ENCODE assay signal across 10 cellular contexts in genomic region chr12:121514184-121514742, GRCh38.
DNase-seq lines count a peak whose midpoint lies in the region; ATAC-seq, FAIRE-seq and TF ChIP-seq lines count a peak whose summit lies in the region.
"Had no signal": no experiment of that assay in that cellular context is flagged by ENCODE, and none has a peak within 500 bp of the region (broad histone marks: within the 10 kb centered on the region; RNA-seq: fewer than 3 reads in every experiment).

No MANE protein-coding gene starts in this region.

- no peak overlapping the region for H3K4ac ChIP-seq in trophoblast cell (ENCODE audit: low read depth, low read length)

- no peak overlapping the region for H4K12ac ChIP-seq in trophoblast cell (ENCODE audit: low read depth, low read length)

- H2AFZ ChIP-seq in trophoblast cell (ENCODE audit: insufficient read depth, low read length, poor library complexity): no peak overlapping the region

- H3K27ac ChIP-seq in BLaER1: peak overlapping the region; percentile 18; the same call in 1 of the 2 replicates
- no peak overlapping the region for H3K27ac ChIP-seq in trophoblast cell (ENCODE audit: low read depth, low read length)
- H3K27ac ChIP-seq in pancreas: no peak overlapping the region
- H3K27ac ChIP-seq: epithelial cell of prostate had no signal

- H3K27ac Mint-ChIP-seq in activated naive CD4-positive, alpha-beta T cell treated with anti-CD3 and anti-CD28 coated beads, Interleukin-2, amount 50 U/mL, for 72 hours: peak overlapping the region; percentile 47 to 65

- in situ Hi-C loops in G401 (cut with HindIII; ENCODE audit: low sequenced_read_pairs): no loop called here

- H3K14ac ChIP-seq in trophoblast cell (ENCODE audit: low read length): no peak overlapping the region

- WGBS in trophoblast cell (ENCODE audit: extremely low coverage, insufficient coverage, insufficient read length): 100% methylated on average over 1 of the region's 16 CpGs
- WGBS in pancreas, 2 donors: 74 to 78% methylated on average over 16 of the region's 16 CpGs

- no peak overlapping the region for H2AK5ac ChIP-seq in trophoblast cell (ENCODE audit: low read length)

- H3K36me3 ChIP-seq in BLaER1 (peaks cover 79% of the 10 kb centered on the region), trophoblast cell (ENCODE audit: control insufficient read depth in 1 of 2, insufficient read depth in 2 of 2, low read length in 2 of 2) (peaks cover 14 to 23% of the 10 kb centered on the region in 2 experiments), pancreas (peaks cover 0 to 6% (median 0%) of the 10 kb centered on the region in 3 donors)

- H3K18ac ChIP-seq in trophoblast cell (ENCODE audit: low read length): no peak overlapping the region

- H3K9me3 ChIP-seq in BLaER1 (no peaks in the 10 kb centered on the region), trophoblast cell (ENCODE audit: insufficient read depth, low read depth, low read length) (peaks cover 4% of the 10 kb centered on the region), pancreas (no peaks in the 10 kb centered on the region)

- no peak for TF ChIP-seq CTCF in pancreas (IDR thresholded peaks at IDR 0.05)

- H3K4me2 ChIP-seq in BLaER1: peak overlapping the region; percentile 69
- no peak overlapping the region for H3K4me2 ChIP-seq in trophoblast cell (ENCODE audit: low read length)

- H2BK120ac ChIP-seq in trophoblast cell (ENCODE audit: insufficient read depth, low read length, poor library complexity): no peak overlapping the region

- H3K79me1 ChIP-seq in trophoblast cell (ENCODE audit: low read length): peaks cover 2% of the 10 kb centered on the region

- H4K20me1 ChIP-seq in BLaER1: no peaks in the 10 kb centered on the region

- H3K79me2 ChIP-seq in trophoblast cell (ENCODE audit: control insufficient read depth, insufficient read depth, low read length, poor library complexity): no peaks in the 10 kb centered on the region

- no peak overlapping the region for H2BK12ac ChIP-seq in trophoblast cell (ENCODE audit: low read length)

- no peak overlapping the region for H2BK5ac ChIP-seq in trophoblast cell (ENCODE audit: low read depth, low read length, poor library complexity)

- no peak overlapping the region for H3K23ac ChIP-seq in trophoblast cell (ENCODE audit: low read length)

- ATAC-seq in GM18907 (IDR thresholded peaks at IDR 0.05; ENCODE audit: unreplicated experiment) (peak; percentile 41), HG02970 (IDR thresholded peaks at IDR 0.05; ENCODE audit: low FRiP score, unreplicated experiment) (peak; percentile 37), pancreas (no peak)
- ATAC-seq in activated naive CD4-positive, alpha-beta T cell treated with anti-CD3 and anti-CD28 coated beads, Interleukin-2, amount 50 U/mL, for 72 hours: peak in 1 of 2 donors; percentile 30

- H3K27me3 ChIP-seq in BLaER1 (no peaks in the 10 kb centered on the region), trophoblast cell (ENCODE audit: insufficient read depth, low read length) (no peaks in the 10 kb centered on the region), pancreas (no peaks in the 10 kb centered on the region)

- no peak for FAIRE-seq in pancreas (lab: Jason Lieb, UNC)

- no peaks in the 10 kb centered on the region for H3K36me3 Mint-ChIP-seq in activated naive CD4-positive, alpha-beta T cell treated with anti-CD3 and anti-CD28 coated beads, Interleukin-2, amount 50 U/mL, for 72 hours

- H3K4me3 ChIP-seq in BLaER1 (no peak overlapping the region), trophoblast cell (ENCODE audit: low read depth, low read length) (no peak overlapping the region), pancreas (no peak overlapping the region)
- H3K4me3 ChIP-seq: lung had no signal

- H3K9ac ChIP-seq in BLaER1 (no peak overlapping the region), trophoblast cell (ENCODE audit: low read length) (no peak overlapping the region)

- H4K8ac ChIP-seq in trophoblast cell (ENCODE audit: low read depth, low read length): no peak overlapping the region

- H3K4me1 ChIP-seq in BLaER1 (peaks cover 31% of the 10 kb centered on the region), trophoblast cell (ENCODE audit: control insufficient read depth in 1 of 2, insufficient read depth in 2 of 2, low read length in 2 of 2) (peaks cover 0 to 4% of the 10 kb centered on the region in 2 experiments), pancreas (no peaks in the 10 kb centered on the region)

- no peak for DNase-seq in activated naive CD4-positive, alpha-beta T cell treated with anti-CD3 and anti-CD28 coated beads, Interleukin-2, amount 50 U/mL, for 72 hours (ENCODE audit: low spot score in 2 of 2)
- DNase-seq in G401 (ENCODE audit: low spot score) (no peak), trophoblast cell (no peak), pancreas (no peak), mesenteric fat pad (ENCODE audit: low spot score) (no peak)

- no peak overlapping the region for H4K91ac ChIP-seq in trophoblast cell (ENCODE audit: low read depth, low read length)

- intact Hi-C loops in pancreas (cut with DNase I): no loop called here

- no peaks in the 10 kb centered on the region for H3K9me3 Mint-ChIP-seq in activated naive CD4-positive, alpha-beta T cell treated with anti-CD3 and anti-CD28 coated beads, Interleukin-2, amount 50 U/mL, for 72 hours

Comparison
In these comparisons a context has a peak if more than half of its experiments do, and no peak if none do; other contexts are left out.
1. ATAC-seq: peak in GM18907 (single experiment) and HG02970 (single experiment); none in pancreas (0 of 4).